8 cellular contexts compared by ENCODE assay signal in the genomic region with DNA sequence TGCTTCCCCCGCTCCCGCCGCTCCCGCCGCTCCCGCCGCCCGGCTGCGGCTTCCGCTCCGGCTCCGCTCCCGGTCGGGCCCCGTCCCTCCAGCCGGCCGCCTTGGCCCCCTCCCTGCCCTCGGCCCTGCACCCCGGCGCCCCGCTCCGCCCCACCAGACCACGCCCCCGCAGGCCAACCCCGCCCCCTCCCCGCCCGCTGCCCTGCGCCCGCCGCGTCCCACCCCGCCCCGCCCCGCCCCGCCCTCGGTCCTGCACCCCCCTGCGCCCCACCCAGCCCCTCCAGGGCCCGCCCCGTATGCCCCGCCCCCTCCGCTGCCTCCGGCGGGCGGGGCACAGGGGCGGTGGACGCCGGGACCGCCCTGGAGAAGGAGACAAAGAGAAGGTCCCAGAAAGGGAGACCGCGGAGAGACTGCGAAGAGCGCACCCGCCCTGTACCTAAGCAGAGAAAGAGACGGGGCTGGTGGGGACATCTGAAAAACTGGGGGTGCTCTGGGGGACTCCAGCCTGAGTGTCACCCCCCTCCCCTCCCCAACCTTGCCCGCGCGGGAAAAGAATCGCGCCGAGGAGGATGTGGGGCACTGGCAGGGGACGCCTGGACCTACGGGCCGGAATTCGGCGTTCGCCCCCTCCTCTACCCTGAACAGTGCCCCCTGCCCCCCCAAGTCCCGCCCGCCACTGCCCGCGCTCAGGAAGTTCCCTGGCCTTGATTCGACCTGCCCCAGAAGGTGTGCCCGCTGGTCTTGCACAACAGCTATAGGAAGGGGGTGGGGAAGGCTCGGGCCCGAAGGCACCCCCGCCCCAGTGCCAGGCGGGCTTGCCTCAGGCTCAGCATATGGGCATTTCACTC. TPM values are rescaled to one million over a fixed set of nuclear protein-coding genes. Genes with fewer than 3 reads are reported as not detected.
A peak's percentile ranks its signal among the peaks of the same experiment; 100 is the strongest.
DNase-seq lines count a peak whose midpoint lies in the region; ATAC-seq, FAIRE-seq and TF ChIP-seq lines count a peak whose summit lies in the region.

No MANE protein-coding gene starts in this region.

- H3K27ac ChIP-seq in GM23248 = peak overlapping the region; percentile 74

- no peak for FAIRE-seq in bronchial epithelial cell (lab: Jason Lieb, UNC)

- H2AFZ ChIP-seq in GM23248 = peak overlapping the region; percentile 23

- H3K9ac ChIP-seq in GM23248 = peak overlapping the region; percentile 95

- H3K36me3 ChIP-seq in GM23248 (ENCODE audit: low read depth) (peaks cover 12% of the 10 kb centered on the region), bronchial epithelial cell (ENCODE audit: control insufficient read depth, insufficient read depth, low read length) (peaks cover 2% of the 10 kb centered on the region)

- H3K79me2 ChIP-seq in GM23248 (ENCODE audit: insufficient read depth) = peaks cover 81% of the 10 kb centered on the region

- 2 to 3% methylated on average over 6 to 58 of the region's 76 CpGs for WGBS in GM23248 (ENCODE audit: low coverage in 1 of 2, low lambda C conversion rate in 2 of 2, missing lambda C conversion rate in 2 of 2), 2 experiments

- H3K4me3 ChIP-seq in GM23248 = peak overlapping the region; percentile 99
- peak overlapping the region; percentile 89 for H3K4me3 ChIP-seq in bronchial epithelial cell (ENCODE audit: low read depth, low read length)

- H3K9me3 ChIP-seq in GM23248 (ENCODE audit: low read depth) = no peaks in the 10 kb centered on the region

- H3K4me1 ChIP-seq in GM23248 (ENCODE audit: insufficient read depth) = peaks cover 51% of the 10 kb centered on the region

- TF ChIP-seq CTCF in bronchial epithelial cell (IDR thresholded peaks at IDR 0.05; ENCODE audit: insufficient read depth, low read length, severe bottlenecking) = no peak

- no peaks in the 10 kb centered on the region for H4K20me1 ChIP-seq in GM23248 (ENCODE audit: insufficient read depth)

- no peak for ATAC-seq in HG02840 (IDR thresholded peaks at IDR 0.05; ENCODE audit: low FRiP score, unreplicated experiment)

- H3K27me3 ChIP-seq in GM23248 (replicated peaks; ENCODE audit: insufficient read depth) = no peaks in the 10 kb centered on the region
- H3K27me3 ChIP-seq in bronchial epithelial cell (ENCODE audit: control insufficient read depth, insufficient read depth, low read length) = no peaks in the 10 kb centered on the region

- peak in 10 of 14 donors; percentile 32 to 81 (median 60) for DNase-seq in C1 segment of cervical spinal cord (lab: John Stamatoyannopoulos, UW)
- DNase-seq in GM23248 = peak; percentile 94
- DNase-seq in NCI-H2171 (lab: John Stamatoyannopoulos, UW) = peak; percentile 96
- DNase-seq in activated CD4-positive, CD25-positive, alpha-beta regulatory T cell treated with anti-CD3 and anti-CD28 coated beads, Interleukin-2, amount 50 U/mL, for 16 hours (ENCODE audit: low read depth, low spot score) = peak; percentile 40
- DNase-seq in bronchial epithelial cell (ENCODE audit: low read depth) = peak; percentile 59
- peak; percentile 75 for DNase-seq in iris pigment epithelial cell (ENCODE audit: low read depth)
- DNase-seq in stimulated activated CD4-positive, alpha-beta T cell treated with anti-CD3 and anti-CD28 coated beads, Interleukin-12 subunit alpha, Interleukin-12 subunit beta, amount 100 ng/mL, for 48 hours (ENCODE audit: low read depth in 2 of 3, low spot score in 1 of 3) = peak; percentile 42 to 74 (median 58)

- in situ Hi-C loops in GM23248 (cut with MboI) = no loop called here

- H3K4me2 ChIP-seq in GM23248 (ENCODE audit: unreplicated experiment) = peak overlapping the region; percentile 98

- peaks cover 47% of the 10 kb centered on the region for H3F3A ChIP-seq in GM23248 (ENCODE audit: insufficient read depth)

- H3K9me2 ChIP-seq in GM23248 (ENCODE audit: insufficient read depth) = no peaks in the 10 kb centered on the region

RNA-seq across cellular contexts. Expression of gene STXBP1, which starts 42.9 kb away (rescaled TPM):
- 28.5 and 61.8 TPM in 2 replicates for total RNA-seq in GM23248 (2014; rRNA removed; shearing (Covaris generic))
- 42.3 and 43.7 TPM in 2 replicates for polyA plus RNA-seq in GM23248 (2016; fragmentation: Nextera tagmentation; extraction: Ambion mirVana)
- 7.9 and 17.1 TPM in 2 replicates for total RNA-seq in bronchial epithelial cell

Comparison
In these comparisons a context has a peak if more than half of its experiments do, and no peak if none do; other contexts are left out.
1. DNase-seq: peak in every context shown above with its lines; median percentile 96 in NCI-H2171; 94 in GM23248; 75 in iris pigment epithelial cell; 60 in C1 segment of cervical spinal cord; 59 in bronchial epithelial cell; 58 in stimulated activated CD4-positive, alpha-beta T cell treated with anti-CD3 and anti-CD28 coated beads, Interleukin-12 subunit alpha, Interleukin-12 subunit beta, amount 100 ng/mL, for 48 hours; 40 in activated CD4-positive, CD25-positive, alpha-beta regulatory T cell treated with anti-CD3 and anti-CD28 coated beads, Interleukin-2, amount 50 U/mL, for 16 hours.